Comparison of ENCODE assay signal across 9 cellular contexts in genomic region chr14:22847661-22848341, GRCh38. TPM values are rescaled to one million over a fixed set of nuclear protein-coding genes. Genes with fewer than 3 reads are reported as not detected.
A peak's percentile ranks its signal among the peaks of the same experiment; 100 is the strongest.
DNase-seq lines count a peak whose midpoint lies in the region; ATAC-seq and TF ChIP-seq lines count a peak whose summit lies in the region.
"Had no signal": no experiment of that assay in that cellular context is flagged by ENCODE, and none has a peak within 500 bp of the region (broad histone marks: within the 10 kb centered on the region; RNA-seq: fewer than 3 reads in every experiment).

No MANE protein-coding gene starts in this region.

- TF ChIP-seq CTCF in Peyer's patch (IDR thresholded peaks at IDR 0.05) (no peak), fibroblast of lung (conservative IDR thresholded peaks at IDR 0.05 in 1 of 2, IDR thresholded peaks at IDR 0.05 in 1 of 2; ENCODE audit: low read depth in 1 of 2, low read length in 2 of 2) (peak in 1 of 2 donors; percentile 5), parathyroid adenoma (IDR thresholded peaks at IDR 0.05) (no peak)

- no peak overlapping the region for H3K4me3 Mint-ChIP-seq in activated naive CD8-positive, alpha-beta T cell treated with anti-CD3 and anti-CD28 coated beads, Interleukin-2, amount 50 U/mL, for 24 hours

- no peak for TF ChIP-seq POLR2A in Peyer's patch (IDR thresholded peaks at IDR 0.05)

- peak; percentile 61 for DNase-seq in Daoy (ENCODE audit: low read depth)
- DNase-seq in Peyer's patch: peak in 1 of 3 donors; percentile 39
- peak; percentile 79 to 91 for DNase-seq in fibroblast of lung (ENCODE audit: low read depth in 2 of 2)
- no peak for DNase-seq in stimulated activated CD4-positive, alpha-beta T cell treated with anti-CD3 and anti-CD28 coated beads, Interleukin-2, amount 100 ng/mL, for 48 hours
- DNase-seq in activated naive CD8-positive, alpha-beta T cell treated with anti-CD3 and anti-CD28 coated beads, Interleukin-2, amount 50 U/mL, for 24 hours: no peak
- no peak for DNase-seq in C1 segment of cervical spinal cord (lab: John Stamatoyannopoulos, UW)
- no peak for DNase-seq in putamen (ENCODE audit: low spot score)
- DNase-seq: NCI-H510A treated with DMSO at 0.1 percent for 48 hours had no signal

- H3K36me3 ChIP-seq in Peyer's patch (peaks cover 0 to 38% (median 0%) of the 10 kb centered on the region in 3 donors), fibroblast of lung (ENCODE audit: control insufficient read depth, insufficient read depth, low read length) (peaks cover 37% of the 10 kb centered on the region), parathyroid adenoma (ENCODE audit: control insufficient read depth, insufficient read depth, low read length) (no peaks in the 10 kb centered on the region)

- no peak for ATAC-seq in activated naive CD8-positive, alpha-beta T cell treated with anti-CD3 and anti-CD28 coated beads, Interleukin-2, amount 50 U/mL, for 24 hours

- H4K20me1 ChIP-seq in fibroblast of lung (ENCODE audit: control insufficient read depth, extremely low read depth, insufficient read depth, low read length): no peaks in the 10 kb centered on the region

- H3K27ac ChIP-seq in Peyer's patch: peak overlapping the region; percentile 63 to 88 (median 74)
- peak overlapping the region; percentile 100 for H3K27ac ChIP-seq in fibroblast of lung (ENCODE audit: insufficient read depth, low read length)
- peak overlapping the region; percentile 89 for H3K27ac ChIP-seq in parathyroid adenoma

- no peaks in the 10 kb centered on the region for H3K9me3 Mint-ChIP-seq in activated naive CD8-positive, alpha-beta T cell treated with anti-CD3 and anti-CD28 coated beads, Interleukin-2, amount 50 U/mL, for 24 hours

- no peak overlapping the region for H2AFZ ChIP-seq in fibroblast of lung (ENCODE audit: low read length)
- H2AFZ ChIP-seq in parathyroid adenoma: peak overlapping the region; percentile 36

- H3K9me3 ChIP-seq in Peyer's patch (no peaks in the 10 kb centered on the region), fibroblast of lung (ENCODE audit: control insufficient read depth, insufficient read depth, low read depth, low read length) (no peaks in the 10 kb centered on the region), parathyroid adenoma (ENCODE audit: control insufficient read depth, low read length) (no peaks in the 10 kb centered on the region)

- H3K27me3 ChIP-seq in Peyer's patch: no peaks in the 10 kb centered on the region
- no peaks in the 10 kb centered on the region for H3K27me3 ChIP-seq in fibroblast of lung (ENCODE audit: control insufficient read depth, insufficient read depth, low read length)
- no peaks in the 10 kb centered on the region for H3K27me3 ChIP-seq in parathyroid adenoma (ENCODE audit: control insufficient read depth, insufficient read depth, low read length)

- no peak overlapping the region for H3K4me3 ChIP-seq in Peyer's patch
- H3K4me3 ChIP-seq in fibroblast of lung (replicated peaks in 1 of 4; ENCODE audit: control extremely low read depth in 1 of 4, insufficient read depth in 1 of 4, low read depth in 3 of 4, low read length in 4 of 4): peak overlapping the region in 1 of 4 experiments; percentile 21
- no peak overlapping the region for H3K4me3 ChIP-seq in parathyroid adenoma (ENCODE audit: low read depth, low read length)

- H3K4me2 ChIP-seq in fibroblast of lung (ENCODE audit: extremely low read depth, insufficient read depth, low read length): peak overlapping the region; percentile 61
- H3K4me2 ChIP-seq in parathyroid adenoma (ENCODE audit: low read length): no peak overlapping the region

- H3K27ac Mint-ChIP-seq in activated naive CD8-positive, alpha-beta T cell treated with anti-CD3 and anti-CD28 coated beads, Interleukin-2, amount 50 U/mL, for 24 hours: no peak overlapping the region

- peaks cover 34% of the 10 kb centered on the region for H3K79me2 ChIP-seq in fibroblast of lung (ENCODE audit: control insufficient read depth, insufficient read depth, low read length)
- no peaks in the 10 kb centered on the region for H3K79me2 ChIP-seq in parathyroid adenoma

- peak overlapping the region; percentile 56 for H3K9ac ChIP-seq in fibroblast of lung (ENCODE audit: insufficient read depth, low read length)
- H3K9ac ChIP-seq in parathyroid adenoma: no peak overlapping the region

- no peaks in the 10 kb centered on the region for H3K36me3 Mint-ChIP-seq in activated naive CD8-positive, alpha-beta T cell treated with anti-CD3 and anti-CD28 coated beads, Interleukin-2, amount 50 U/mL, for 24 hours (ENCODE audit: low read depth)

- H3K4me1 Mint-ChIP-seq in activated naive CD8-positive, alpha-beta T cell treated with anti-CD3 and anti-CD28 coated beads, Interleukin-2, amount 50 U/mL, for 24 hours: peaks cover 8% of the 10 kb centered on the region

- peaks cover 29% of the 10 kb centered on the region for H3K27me3 Mint-ChIP-seq in activated naive CD8-positive, alpha-beta T cell treated with anti-CD3 and anti-CD28 coated beads, Interleukin-2, amount 50 U/mL, for 24 hours

- peaks cover 0 to 54% (median 5%) of the 10 kb centered on the region in 4 donors for H3K4me1 ChIP-seq in Peyer's patch
- H3K4me1 ChIP-seq in fibroblast of lung (ENCODE audit: control insufficient read depth, extremely low read depth, insufficient read depth, low read length): peaks cover 60% of the 10 kb centered on the region
- H3K4me1 ChIP-seq in parathyroid adenoma: peaks cover 33% of the 10 kb centered on the region

RNA-seq across cellular contexts. Expression of gene MMP14, which starts 11.4 kb away (rescaled TPM):
- 158 and 176 TPM in 2 replicates for total RNA-seq in Daoy (2014; rRNA removed; shearing (Covaris generic))
- total RNA-seq in Peyer's patch: 100 to 1,000 TPM in 1 of 4 donors, 10 to 100 TPM in 3; 63.0 to 116 (median 82.9) TPM
- total RNA-seq in fibroblast of lung: 346 and 375 TPM in 2 replicates
- polyA plus RNA-seq in fibroblast of lung: 393 and 397 TPM in 2 replicates
- 394 and 407 TPM in 2 replicates for polyA plus RNA-seq in fibroblast of lung (2012)
- polyA minus RNA-seq in fibroblast of lung (ENCODE audit: low replicate concordance): 565 and 590 TPM in 2 replicates

RNA-seq across cellular contexts. Expression of gene MRPL52, which starts 18.1 kb away (rescaled TPM):
- 174 and 223 TPM in 2 replicates for total RNA-seq in Daoy (2014; rRNA removed; shearing (Covaris generic))
- total RNA-seq in Peyer's patch: 100 to 1,000 TPM in 1 of 4 donors, 10 to 100 TPM in 3; 30.3 to 114 (median 52.9) TPM
- 40.8 and 50.5 TPM in 2 replicates for total RNA-seq in fibroblast of lung
- 38.0 and 44.1 TPM in 2 replicates for polyA plus RNA-seq in fibroblast of lung
- 145 and 212 TPM in 2 replicates for polyA plus RNA-seq in fibroblast of lung (2012)
- 2.2 and 32.5 TPM in 2 replicates for polyA minus RNA-seq in fibroblast of lung (ENCODE audit: low replicate concordance)

RNA-seq across cellular contexts. Expression of gene LRP10, which starts 23.7 kb away (rescaled TPM):
- 17.3 and 21.1 TPM in 2 replicates for total RNA-seq in Daoy (2014; rRNA removed; shearing (Covaris generic))
- total RNA-seq in Peyer's patch: 100 to 1,000 TPM in 3 of 4 donors, 10 to 100 TPM in 1; 69.3 to 250 (median 221) TPM
- 71.9 and 95.5 TPM in 2 replicates for total RNA-seq in fibroblast of lung
- polyA plus RNA-seq in fibroblast of lung: 100 and 130 TPM in 2 replicates
- polyA plus RNA-seq in fibroblast of lung (2012): 143 and 172 TPM in 2 replicates
- polyA minus RNA-seq in fibroblast of lung (ENCODE audit: low replicate concordance): 703 and 794 TPM in 2 replicates

RNA-seq across cellular contexts. Expression of gene SLC7A7, which starts 32.6 kb away (rescaled TPM):
- 0.51 and 1.8 TPM in 2 replicates for total RNA-seq in Daoy (2014; rRNA removed; shearing (Covaris generic))
- 100 to 1,000 TPM in 3 of 4 donors, 10 to 100 TPM in 1; 30.5 to 787 (median 367) TPM for total RNA-seq in Peyer's patch
- total RNA-seq in fibroblast of lung: 5.1 and 6.3 TPM in 2 replicates
- 7.1 and 9.5 TPM in 2 replicates for polyA plus RNA-seq in fibroblast of lung
- polyA plus RNA-seq in fibroblast of lung (2012): 3.0 and 4.1 TPM in 2 replicates
- 13.6 and 26.7 TPM in 2 replicates for polyA minus RNA-seq in fibroblast of lung (ENCODE audit: low replicate concordance)

RNA-seq across cellular contexts. Expression of gene REM2, which starts 35.2 kb away (rescaled TPM):
- 0.74 TPM in 1 of 2 replicates, not detected in the other for total RNA-seq in Daoy (2014; rRNA removed; shearing (Covaris generic))
- 1 to 10 TPM in 3 of 4 donors, under 1 TPM in 1; 0.57 to 2.1 (median 1.4) TPM for total RNA-seq in Peyer's patch
- total RNA-seq in fibroblast of lung: 0.17 and 0.26 TPM in 2 replicates
- polyA plus RNA-seq in fibroblast of lung: 0.02 and 0.06 TPM in 2 replicates
- polyA plus RNA-seq in fibroblast of lung (2012): 0.10 and 0.15 TPM in 2 replicates
- not detected in 2 replicates for polyA minus RNA-seq in fibroblast of lung (ENCODE audit: low replicate concordance)

Comparison
In these comparisons a context has a peak if more than half of its experiments do, and no peak if none do; other contexts are left out.
1. DNase-seq: peak in Daoy (single experiment) and fibroblast of lung (2 of 2); none in stimulated activated CD4-positive, alpha-beta T cell treated with anti-CD3 and anti-CD28 coated beads, Interleukin-2, amount 100 ng/mL, for 48 hours (0 of 2), activated naive CD8-positive, alpha-beta T cell treated with anti-CD3 and anti-CD28 coated beads, Interleukin-2, amount 50 U/mL, for 24 hours (single experiment), C1 segment of cervical spinal cord (0 of 14) and putamen (single experiment).
2. Peak in every context shown above with its lines, with median percentiles within 50 percentile points of each other: H3K27ac ChIP-seq.